In genomic region chr7:131626643-131627042, GRCh38 we compare ENCODE assay signal across 31 cellular contexts.
A peak's percentile ranks its signal among the peaks of the same experiment; 100 is the strongest.
DNase-seq lines count a peak whose midpoint lies in the region; ATAC-seq, FAIRE-seq and TF ChIP-seq lines count a peak whose summit lies in the region.
"Had no signal": no experiment of that assay in that cellular context is flagged by ENCODE, and none has a peak within 500 bp of the region (broad histone marks: within the 10 kb centered on the region; RNA-seq: fewer than 3 reads in every experiment).

No MANE protein-coding gene starts in this region.

- H3K79me1 ChIP-seq in trophoblast cell (ENCODE audit: low read length) = peaks cover 35% of the 10 kb centered on the region

- CTCF ChIA-PET in endothelial cell of umbilical vein (lab: Charles Lee) = interaction anchor here (1.2 to 3.2 kb wide), 9 partner anchors 16 to 112 kb away, joined by 3 to 12 read pairs (median 7); no protein-coding TSS in a partner anchor

- dilution Hi-C loops in endothelial cell of umbilical vein (cut with MboI; ENCODE audit: extremely low pct_ligation_motif_present, low sequenced_read_pairs) = no loop called here

- peak overlapping the region; percentile 93 for H2BK12ac ChIP-seq in trophoblast cell (ENCODE audit: low read length)

- no peak for ATAC-seq in GM23338
- no peak for ATAC-seq in HG03457 (IDR thresholded peaks at IDR 0.05; ENCODE audit: unreplicated experiment)
- ATAC-seq in HG02678 (IDR thresholded peaks at IDR 0.05; ENCODE audit: unreplicated experiment) = no peak
- ATAC-seq: activated naive CD4-positive, alpha-beta T cell treated with anti-CD3 and anti-CD28 coated beads, Interleukin-2, amount 50 U/mL, for 72 hours; naive thymus-derived CD4-positive, alpha-beta T cell; stimulated activated memory B cell treated with anti-CD40 and anti-IgM and Interleukin-4, amounts not matched to agents 10 μg/mL and 1 μg/mL and 100 μg/mL, for 72 hours had no signal

- no peak for FAIRE-seq in endothelial cell of umbilical vein (lab: Jason Lieb, UNC)
- FAIRE-seq: G401.6 had no signal

- no peak for DNase-seq in GM23338 (ENCODE audit: low spot score)
- no peak for DNase-seq in endothelial cell of umbilical vein (ENCODE audit: low read depth, low spot score)
- no peak for DNase-seq in trophoblast cell
- no peak for DNase-seq in stimulated activated CD4-positive, alpha-beta T cell treated with anti-CD3 and anti-CD28 coated beads, Interleukin-4, amount 100 ng/mL, for 24 hours
- no peak for DNase-seq in KBM-7
- DNase-seq: activated CD4-positive, alpha-beta T cell treated with anti-CD3 and anti-CD28 coated beads for 4 hours; activated T-cell treated with anti-CD3 and anti-CD28 coated beads for 4 hours; DMS79; HCEC 1CT; naive thymus-derived CD4-positive, alpha-beta T cell; NCI-H1092; NCI-H1694 treated with DMSO at 0.1 percent for 48 hours; NCI-H2171 treated with DMSO at 0.1 percent for 48 hours; NCI-H510A treated with DMSO at 0.1 percent for 48 hours; occipital lobe; SHP77; sigmoid colon; stimulated activated CD4-positive, alpha-beta T cell treated with anti-CD3 and anti-CD28 coated beads, Interleukin-15, amount 100 ng/mL, for 24 hours; T1000; WERI-Rb-1 had no signal

- H3K4ac ChIP-seq in trophoblast cell (ENCODE audit: low read depth, low read length) = peak overlapping the region; percentile 19

- H3K4me1 ChIP-seq in GM23338 (ENCODE audit: insufficient read depth) (peaks cover 26% of the 10 kb centered on the region), HUES64 (ENCODE audit: insufficient read depth, low read length) (peaks cover 31% of the 10 kb centered on the region), endothelial cell of umbilical vein (ENCODE audit: control insufficient read depth, extremely low read depth, insufficient read depth, low read length) (peaks cover 66% of the 10 kb centered on the region), trophoblast cell (ENCODE audit: control insufficient read depth in 1 of 2, insufficient read depth in 2 of 2, low read length in 2 of 2) (peaks cover 32 to 43% of the 10 kb centered on the region in 2 experiments)
- H3K4me1 ChIP-seq: BLaER1 treated with 17β-estradiol and CSF1 and Interleukin-3, amounts not matched to agents 10 nM and 100 nM; breast epithelium; prostate gland had no signal

- H3K27ac ChIP-seq in GM23338 (ENCODE audit: low read depth) = peak overlapping the region; percentile 46; the same call in 1 of the 2 replicates
- H3K27ac ChIP-seq in HUES64 (ENCODE audit: low read depth, low read length) = peak overlapping the region; percentile 87
- H3K27ac ChIP-seq in endothelial cell of umbilical vein (ENCODE audit: insufficient read depth, low read depth, low read length) = peak overlapping the region; percentile 96
- peak overlapping the region; percentile 92 for H3K27ac ChIP-seq in trophoblast cell (ENCODE audit: low read depth, low read length)
- H3K27ac ChIP-seq: BLaER1 treated with 17β-estradiol and CSF1 and Interleukin-3, amounts not matched to agents 10 nM and 100 nM; prostate gland had no signal

- H3K4me3 ChIP-seq in GM23338 (no peak overlapping the region), HUES64 (ENCODE audit: low read length) (no peak overlapping the region), endothelial cell of umbilical vein (replicated peaks in 1 of 3; ENCODE audit: insufficient read depth in 1 of 3, low read depth in 1 of 3, low read length in 3 of 3) (no peak overlapping the region), trophoblast cell (ENCODE audit: low read depth, low read length) (no peak overlapping the region)
- H3K4me3 ChIP-seq: BLaER1 treated with 17β-estradiol and CSF1 and Interleukin-3, amounts not matched to agents 10 nM and 100 nM; breast epithelium; prostate gland; sigmoid colon had no signal

- TF ChIP-seq CTCF in GM23338 (conservative IDR thresholded peaks at IDR 0.05; ENCODE audit: low read depth in 2 of 2) (no peak), endothelial cell of umbilical vein (IDR thresholded peaks at IDR 0.05; ENCODE audit: extremely low read depth in 1 of 2, insufficient read depth in 1 of 2, low read depth in 1 of 2, low read length in 2 of 2) (no peak)

- H2AK5ac ChIP-seq in trophoblast cell (ENCODE audit: low read length) = peak overlapping the region; percentile 68

- H3K27me3 ChIP-seq in GM23338 (ENCODE audit: insufficient read depth) = no peaks in the 10 kb centered on the region
- no peaks in the 10 kb centered on the region for H3K27me3 ChIP-seq in HUES64 (ENCODE audit: insufficient read depth, low read length)
- no peaks in the 10 kb centered on the region for H3K27me3 ChIP-seq in endothelial cell of umbilical vein (ENCODE audit: control insufficient read depth in 2 of 2, insufficient read depth in 2 of 2, low read length in 2 of 2)
- no peaks in the 10 kb centered on the region for H3K27me3 ChIP-seq in trophoblast cell (ENCODE audit: insufficient read depth, low read length)
- H3K27me3 ChIP-seq: BLaER1 treated with 17β-estradiol and CSF1 and Interleukin-3, amounts not matched to agents 10 nM and 100 nM; breast epithelium; sigmoid colon had no signal

- H3K4me3 Mint-ChIP-seq in GM23338 = no peak overlapping the region; the same call in 2 of the 3 replicates
- H3K4me3 Mint-ChIP-seq: mesothelial cell of epicardium; naive thymus-derived CD4-positive, alpha-beta T cell; stimulated activated memory B cell treated with anti-CD40 and anti-IgM and Interleukin-4, amounts not matched to agents 10 μg/mL and 1 μg/mL and 100 μg/mL, for 72 hours had no signal

- H2BK120ac ChIP-seq in trophoblast cell (ENCODE audit: insufficient read depth, low read length, poor library complexity) = peak overlapping the region; percentile 86

- peak overlapping the region; percentile 69 for H3K14ac ChIP-seq in trophoblast cell (ENCODE audit: low read length)

- no peak overlapping the region for H2AFZ ChIP-seq in GM23338
- no peak overlapping the region for H2AFZ ChIP-seq in endothelial cell of umbilical vein (ENCODE audit: low read depth, low read length)
- no peak overlapping the region for H2AFZ ChIP-seq in trophoblast cell (ENCODE audit: insufficient read depth, low read length, poor library complexity)

- H3K36me3 ChIP-seq in GM23338 (ENCODE audit: insufficient read depth) (no peaks in the 10 kb centered on the region), HUES64 (ENCODE audit: insufficient read depth, low read length) (no peaks in the 10 kb centered on the region), endothelial cell of umbilical vein (ENCODE audit: control insufficient read depth in 2 of 2, extremely low read depth in 1 of 2, insufficient read depth in 2 of 2, low read length in 2 of 2) (no peaks in the 10 kb centered on the region), trophoblast cell (ENCODE audit: control insufficient read depth in 1 of 2, insufficient read depth in 2 of 2, low read length in 2 of 2) (no peaks in the 10 kb centered on the region)
- H3K36me3 ChIP-seq: BLaER1 treated with 17β-estradiol and CSF1 and Interleukin-3, amounts not matched to agents 10 nM and 100 nM; breast epithelium; prostate gland; sigmoid colon; WERI-Rb-1 had no signal

- H3K9me2 ChIP-seq in GM23338 (ENCODE audit: insufficient read depth) = no peaks in the 10 kb centered on the region

- intact Hi-C loops in endothelial cell of umbilical vein (cut with micrococcal nuclease) = loop anchor here (10.0 kb wide), 2 partner anchors 112 to 522 kb away; no protein-coding TSS in a partner anchor

- H3K4me1 Mint-ChIP-seq in GM23338 = peaks cover 57% of the 10 kb centered on the region
- H3K4me1 Mint-ChIP-seq: naive thymus-derived CD4-positive, alpha-beta T cell; stimulated activated memory B cell treated with anti-CD40 and anti-IgM and Interleukin-4, amounts not matched to agents 10 μg/mL and 1 μg/mL and 100 μg/mL, for 72 hours had no signal

- H3F3A ChIP-seq in GM23338 (replicated peaks; ENCODE audit: low read depth) = peaks cover 5% of the 10 kb centered on the region; the same call in 1 of the 2 replicates

- H4K20me1 ChIP-seq in GM23338 (replicated peaks; ENCODE audit: insufficient read depth) (no peaks in the 10 kb centered on the region), endothelial cell of umbilical vein (replicated peaks; ENCODE audit: control insufficient read depth, extremely low read depth, insufficient read depth, low read length) (no peaks in the 10 kb centered on the region)

- H3K79me2 ChIP-seq in GM23338 (replicated peaks; ENCODE audit: insufficient read depth) (no peaks in the 10 kb centered on the region), endothelial cell of umbilical vein (ENCODE audit: control insufficient read depth, insufficient read depth, low read length) (no peaks in the 10 kb centered on the region), trophoblast cell (ENCODE audit: control insufficient read depth, insufficient read depth, low read length, poor library complexity) (no peaks in the 10 kb centered on the region)

- 93% methylated on average over 6 of the region's 6 CpGs for WGBS in HUES64
- no CpG with 5 or more reads among the region's 6 CpGs for WGBS in trophoblast cell (ENCODE audit: extremely low coverage, insufficient coverage, insufficient read length)

- peak overlapping the region; percentile 17 for H3K18ac ChIP-seq in trophoblast cell (ENCODE audit: low read length)

- peak overlapping the region; percentile 92 for H4K91ac ChIP-seq in trophoblast cell (ENCODE audit: low read depth, low read length)

- H3K36me3 Mint-ChIP-seq in GM23338 (ENCODE audit: low read depth) = no peaks in the 10 kb centered on the region; the same call in 2 of the 3 replicates
- H3K36me3 Mint-ChIP-seq: activated naive CD4-positive, alpha-beta T cell treated with anti-CD3 and anti-CD28 coated beads, Interleukin-2, amount 50 U/mL, for 72 hours; mesothelial cell of epicardium; naive thymus-derived CD4-positive, alpha-beta T cell; stimulated activated memory B cell treated with anti-CD40 and anti-IgM and Interleukin-4, amounts not matched to agents 10 μg/mL and 1 μg/mL and 100 μg/mL, for 72 hours had no signal

- H3K4me2 ChIP-seq in GM23338 = peak overlapping the region; percentile 53
- no peak overlapping the region for H3K4me2 ChIP-seq in endothelial cell of umbilical vein (ENCODE audit: insufficient read depth, low read length)
- H3K4me2 ChIP-seq in trophoblast cell (ENCODE audit: low read length) = no peak overlapping the region
- H3K4me2 ChIP-seq: BLaER1 treated with 17β-estradiol and CSF1 and Interleukin-3, amounts not matched to agents 10 nM and 100 nM had no signal

- H3K9ac ChIP-seq in HUES64 (ENCODE audit: low read depth, low read length) = no peak overlapping the region
- H3K9ac ChIP-seq in endothelial cell of umbilical vein (replicated peaks; ENCODE audit: extremely low read depth, insufficient read depth, low read length) = no peak overlapping the region
- no peak overlapping the region for H3K9ac ChIP-seq in trophoblast cell (ENCODE audit: low read length)
- H3K9ac ChIP-seq: BLaER1 treated with 17β-estradiol and CSF1 and Interleukin-3, amounts not matched to agents 10 nM and 100 nM had no signal

- in situ Hi-C loops in KBM-7 (cut with MboI; ENCODE audit: low pct_unique_long_range_greater_than_20kb, low sequenced_read_pairs) = no loop called here

- H3K9me3 ChIP-seq in HUES64 (ENCODE audit: insufficient read depth, low read depth, low read length) (no peaks in the 10 kb centered on the region), endothelial cell of umbilical vein (replicated peaks; ENCODE audit: control insufficient read depth, insufficient read depth, low read length) (no peaks in the 10 kb centered on the region), trophoblast cell (ENCODE audit: insufficient read depth, low read depth, low read length) (no peaks in the 10 kb centered on the region)
- H3K9me3 ChIP-seq: BLaER1 treated with 17β-estradiol and CSF1 and Interleukin-3, amounts not matched to agents 10 nM and 100 nM; breast epithelium; prostate gland; sigmoid colon had no signal

- H3K9me3 Mint-ChIP-seq in GM23338 = no peaks in the 10 kb centered on the region
- H3K9me3 Mint-ChIP-seq: activated naive CD4-positive, alpha-beta T cell treated with anti-CD3 and anti-CD28 coated beads, Interleukin-2, amount 50 U/mL, for 72 hours; activated T-helper 2 cell treated with anti-CD3 and anti-CD28 coated beads, Interferon-gamma antibody, Interleukin-2, Interleukin-4, amounts not matched to agents 10 μg/mL and 5 μg/mL and 100 μg/mL, durations not matched to agents 14 hours and 24 hours and 36 hours; mesothelial cell of epicardium; stimulated activated memory B cell treated with anti-CD40 and anti-IgM and Interleukin-4, amounts not matched to agents 10 μg/mL and 1 μg/mL and 100 μg/mL, for 72 hours had no signal

- TF ChIP-seq POLR2A in endothelial cell of umbilical vein (IDR thresholded peaks at IDR 0.05; ENCODE audit: low read depth, low read length) = no peak

- H4K12ac ChIP-seq in trophoblast cell (ENCODE audit: low read depth, low read length) = no peak overlapping the region

- H3K27me3 Mint-ChIP-seq in GM23338 (ENCODE audit: insufficient read depth, low read depth, poor library complexity) = peaks cover 19% of the 10 kb centered on the region

- H3K9me1 ChIP-seq in endothelial cell of umbilical vein (replicated peaks; ENCODE audit: control insufficient read depth, extremely low read depth, insufficient read depth, low read length) = no peaks in the 10 kb centered on the region

- H3K23ac ChIP-seq in trophoblast cell (ENCODE audit: low read length) = no peak overlapping the region

- H4K8ac ChIP-seq in trophoblast cell (ENCODE audit: low read depth, low read length) = peak overlapping the region; percentile 64

- POLR2A ChIA-PET in endothelial cell of umbilical vein (lab: Charles Lee) = no interaction called here

- peak overlapping the region; percentile 83 for H2BK5ac ChIP-seq in trophoblast cell (ENCODE audit: low read depth, low read length, poor library complexity)

- peak overlapping the region; percentile 81 for H3K27ac Mint-ChIP-seq in GM23338
- H3K27ac Mint-ChIP-seq: activated naive CD4-positive, alpha-beta T cell treated with anti-CD3 and anti-CD28 coated beads, Interleukin-2, amount 50 U/mL, for 72 hours; activated T-helper 2 cell treated with anti-CD3 and anti-CD28 coated beads, Interferon-gamma antibody, Interleukin-2, Interleukin-4, amounts not matched to agents 10 μg/mL and 5 μg/mL and 100 μg/mL, durations not matched to agents 14 hours and 24 hours and 36 hours; naive thymus-derived CD4-positive, alpha-beta T cell; stimulated activated memory B cell treated with anti-CD40 and anti-IgM and Interleukin-4, amounts not matched to agents 10 μg/mL and 1 μg/mL and 100 μg/mL, for 72 hours had no signal

- BruUV-seq in endothelial cell of umbilical vein (replicated peaks; lab: Mats Ljungman, UMichigan) = no TSS peak

Comparison
In these comparisons a context has a peak if more than half of its experiments do, and no peak if none do; other contexts are left out.
1. H3K27ac ChIP-seq: peak in every context shown above with its lines; median percentile 96 in endothelial cell of umbilical vein; 92 in trophoblast cell; 87 in HUES64; 46 in GM23338.